19 cellular contexts compared by ENCODE assay signal in genomic region chr1:171405391-171405714, GRCh38.
"Had no signal": no experiment of that assay in that cellular context is flagged by ENCODE, and none has a peak within 500 bp of the region (broad histone marks: within the 10 kb centered on the region; RNA-seq: fewer than 3 reads in every experiment).

No MANE protein-coding gene starts in this region.

- DNase-seq: effector CD4-positive, alpha-beta T cell; left ventricle myocardium superior; occipital lobe; psoas muscle; retina; stimulated activated CD4-positive, alpha-beta T cell treated with anti-CD3 and anti-CD28 coated beads, Interleukin-4, amount 100 ng/mL, for 1 hour; stimulated activated CD8-positive, alpha-beta memory T cell treated with anti-CD3 and anti-CD28 coated beads, Interleukin-4, amount 100 ng/mL, for 48 hours; stimulated activated naive CD8-positive, alpha-beta T cell treated with anti-CD3 and anti-CD28 coated beads, Interleukin-15, Interleukin-2, amounts not matched to agents 100 U/mL and 50 U/mL, for 24 hours; thyroid gland; uterus had no signal

- H3K27ac Mint-ChIP-seq: natural killer cell treated with Interleukin-12 subunit alpha and Interleukin-12 subunit beta and Interleukin-15 and Interleukin-18, amount 100 ng/mL, for 72 hours; stimulated activated effector memory CD8-positive, alpha-beta T cell treated with anti-CD3 and anti-CD28 coated beads, Interleukin-12 subunit alpha, Interleukin-12 subunit beta, amount 100 ng/mL, for 72 hours had no signal

- H3K4me3 ChIP-seq: hepatocyte, lung, psoas muscle, suprapubic skin, thyroid gland, upper lobe of left lung, uterus had no signal

- H3K79me2 ChIP-seq: hepatocyte, parathyroid adenoma had no signal

- H3K36me3 Mint-ChIP-seq: stimulated activated effector memory CD8-positive, alpha-beta T cell treated with anti-CD3 and anti-CD28 coated beads, Interleukin-12 subunit alpha, Interleukin-12 subunit beta, amount 100 ng/mL, for 72 hours had no signal

- H3K4me3 Mint-ChIP-seq: endodermal cell; natural killer cell treated with Interleukin-12 subunit alpha and Interleukin-12 subunit beta and Interleukin-15 and Interleukin-18, amount 100 ng/mL, for 72 hours; stimulated activated effector memory CD8-positive, alpha-beta T cell treated with anti-CD3 and anti-CD28 coated beads, Interleukin-12 subunit alpha, Interleukin-12 subunit beta, amount 100 ng/mL, for 72 hours had no signal

- H3K9me3 ChIP-seq: right lobe of liver, suprapubic skin, thyroid gland, upper lobe of left lung, uterus had no signal

- H3K27ac ChIP-seq: hepatocyte, parathyroid adenoma, psoas muscle, right lobe of liver, suprapubic skin, thyroid gland, upper lobe of left lung, uterus had no signal

- H3K4me1 Mint-ChIP-seq: stimulated activated effector memory CD8-positive, alpha-beta T cell treated with anti-CD3 and anti-CD28 coated beads, Interleukin-12 subunit alpha, Interleukin-12 subunit beta, amount 100 ng/mL, for 72 hours had no signal

- ATAC-seq: natural killer cell treated with Interleukin-12 subunit alpha and Interleukin-12 subunit beta and Interleukin-15 and Interleukin-18, amount 100 ng/mL, for 72 hours; psoas muscle; stimulated activated effector memory CD8-positive, alpha-beta T cell treated with anti-CD3 and anti-CD28 coated beads, Interleukin-12 subunit alpha, Interleukin-12 subunit beta, amount 100 ng/mL, for 72 hours; stimulated activated naive CD8-positive, alpha-beta T cell treated with anti-CD3 and anti-CD28 coated beads, Interleukin-15, Interleukin-2, amounts not matched to agents 100 U/mL and 50 U/mL, for 24 hours had no signal

- H2AFZ ChIP-seq: hepatocyte, parathyroid adenoma had no signal

- H3K9me3 Mint-ChIP-seq: natural killer cell treated with Interleukin-12 subunit alpha and Interleukin-12 subunit beta and Interleukin-15 and Interleukin-18, amount 100 ng/mL, for 72 hours had no signal

- H3K4me1 ChIP-seq: parathyroid adenoma, psoas muscle, right lobe of liver, suprapubic skin, thyroid gland, upper lobe of left lung, uterus had no signal

- H3K36me3 ChIP-seq: right lobe of liver, suprapubic skin, thyroid gland, upper lobe of left lung, uterus had no signal

- H3K9ac ChIP-seq: parathyroid adenoma had no signal

- H3K27me3 ChIP-seq: hepatocyte, right lobe of liver, suprapubic skin, thyroid gland, upper lobe of left lung, uterus had no signal

- H3K4me2 ChIP-seq: hepatocyte had no signal
